8 cellular contexts compared by ENCODE assay signal in genomic region chr10:115129752-115130151, GRCh38. TPM values are rescaled to one million over a fixed set of nuclear protein-coding genes. Genes with fewer than 3 reads are reported as not detected.
A peak's percentile ranks its signal among the peaks of the same experiment; 100 is the strongest.
DNase-seq lines count a peak whose midpoint lies in the region; ATAC-seq and TF ChIP-seq lines count a peak whose summit lies in the region.

No MANE protein-coding gene starts in this region.

- peaks cover 5% of the 10 kb centered on the region for H3F3A ChIP-seq in SK-N-SH (replicated peaks; ENCODE audit: insufficient read depth)

- H3K36me3 ChIP-seq in HEK293 (ENCODE audit: control insufficient read depth in 2 of 2, insufficient read depth in 1 of 2, low read length in 2 of 2) (no peaks in the 10 kb centered on the region; a peak in 1 of 3 replicates), SK-N-SH (replicated peaks in 1 of 2; ENCODE audit: control insufficient read depth in 1 of 2, insufficient read depth in 2 of 2, low read length in 1 of 2) (no peaks in the 10 kb centered on the region)

- CTCF ChIA-PET in HEK293 (lab: Yijun Ruan, JAX) = interaction anchor here (0.6 to 4.9 kb wide), 19 partner anchors 10 to 843 kb away, joined by 3 to 87 read pairs (median 4); no protein-coding TSS in a partner anchor
- CTCF ChIA-PET in SK-N-SH (lab: Yijun Ruan, JAX) = interaction anchor here (0.7 to 13.9 kb wide), 27 partner anchors 10 to 825 kb away, joined by 3 to 235 read pairs (median 4); partner anchors contain the start of genes FHIP2A and TRUB1

- no peak overlapping the region for H3K27ac ChIP-seq in HEK293 (ENCODE audit: extremely low read depth, low read depth, low read length)
- H3K27ac ChIP-seq in SK-N-SH (ENCODE audit: low read depth in 2 of 2, low read length in 1 of 2) = no peak overlapping the region

- no peaks in the 10 kb centered on the region for H3K27me3 ChIP-seq in SK-N-SH (ENCODE audit: insufficient read depth)

- H3K4me2 ChIP-seq in SK-N-SH = no peak overlapping the region

- no peaks in the 10 kb centered on the region for H3K9me2 ChIP-seq in SK-N-SH

- H3K4me3 ChIP-seq in HEK293 (ENCODE audit: low read depth, low read length) (no peak overlapping the region), SK-N-SH (ENCODE audit: low read depth in 2 of 2, low read length in 1 of 2) (no peak overlapping the region)

- H2AFZ ChIP-seq in SK-N-SH (ENCODE audit: low read depth) = no peak overlapping the region

- TF ChIP-seq CTCF in HEK293 (tag by site-specific recombination; IDR thresholded peaks at IDR 0.05) (no peak), SK-N-SH (IDR thresholded peaks at IDR 0.05) (peak; percentile 64)

- peak; percentile 71 for TF ChIP-seq RAD21 in SK-N-SH (IDR thresholded peaks at IDR 0.05; ENCODE audit: low read length)

- H3K9me3 ChIP-seq in HEK293 (ENCODE audit: control insufficient read depth, insufficient read depth, low read depth, low read length) = no peaks in the 10 kb centered on the region
- H3K9me3 ChIP-seq in SK-N-SH = no peaks in the 10 kb centered on the region

- POLR2A ChIA-PET in HEK293 (lab: Yijun Ruan, JAX) (no interaction called here), SK-N-SH (lab: Yijun Ruan, JAX) (interaction anchor here (1.0 kb wide), 1 partner anchor 192 kb away, joined by 3 read pairs; the partner anchor contains the start of gene TRUB1)

- no peak for TF ChIP-seq EP300 in SK-N-SH (IDR thresholded peaks at IDR 0.05; ENCODE audit: borderline replicate concordance in 1 of 2, low read depth in 1 of 2, low read length in 1 of 2)

- H4K20me1 ChIP-seq in SK-N-SH (ENCODE audit: insufficient read depth) = no peaks in the 10 kb centered on the region

- H3K79me2 ChIP-seq in SK-N-SH (ENCODE audit: insufficient read depth) = no peaks in the 10 kb centered on the region

- H3K9ac ChIP-seq in SK-N-SH = no peak overlapping the region

- no peaks in the 10 kb centered on the region for H3K4me1 ChIP-seq in HEK293 (ENCODE audit: control insufficient read depth, insufficient read depth, low read length)
- no peaks in the 10 kb centered on the region for H3K4me1 ChIP-seq in SK-N-SH (ENCODE audit: control insufficient read depth in 1 of 2, insufficient read depth in 2 of 2, low read depth in 1 of 2, low read length in 1 of 2)

- ATAC-seq in HG02588 (IDR thresholded peaks at IDR 0.05; ENCODE audit: unreplicated experiment) (no peak), HG02678 (IDR thresholded peaks at IDR 0.05; ENCODE audit: unreplicated experiment) (no peak), GM19324 (IDR thresholded peaks at IDR 0.05; ENCODE audit: low FRiP score, unreplicated experiment) (no peak)

- peak; percentile 68 for DNase-seq in DMS114 treated with DMSO at 0.1 percent for 48 hours (lab: John Stamatoyannopoulos, UW; ENCODE audit: unreplicated experiment)
- peak; percentile 13 for DNase-seq in SK-N-SH
- DNase-seq in iris pigment epithelial cell (ENCODE audit: low read depth) = peak; percentile 43
- DNase-seq in activated CD4-positive, alpha-beta T cell treated with anti-CD3 and anti-CD28 coated beads for 4 hours = no peak

TF ChIP-seq in HEK293, 187 proteins besides CTCF, POLR2A, EP300 and RAD21:
- TF ChIP-seq MYNN (tag by site-specific recombination; IDR thresholded peaks at IDR 0.05; ENCODE audit: borderline replicate concordance) (no peak), ZNF362 (tag by site-specific recombination; IDR thresholded peaks at IDR 0.05) (no peak), KLF8 (tag by site-specific recombination; IDR thresholded peaks at IDR 0.05) (no peak), ZNF114 (tag by site-specific recombination; IDR thresholded peaks at IDR 0.05) (no peak), ZNF654 (tag by site-specific recombination; IDR thresholded peaks at IDR 0.05; ENCODE audit: low read depth) (peak; percentile 59)

TF ChIP-seq in SK-N-SH, 30 proteins besides CTCF, POLR2A, EP300 and RAD21:
- TF ChIP-seq PBX3 (IDR thresholded peaks at IDR 0.05) = no peak
- TF ChIP-seq FOSL2 (IDR thresholded peaks at IDR 0.05; ENCODE audit: borderline replicate concordance, low read depth) = no peak
- no peak for TF ChIP-seq CHD2 (IDR thresholded peaks at IDR 0.05; ENCODE audit: low read length, partially characterized antibody)
- TF ChIP-seq SMC3 (IDR thresholded peaks at IDR 0.05; ENCODE audit: low read depth, low read length) = peak; percentile 40; the same call in 1 of the 2 replicates
- no peak for TF ChIP-seq TEAD4 (IDR thresholded peaks at IDR 0.05; ENCODE audit: borderline replicate concordance, insufficient read depth)
- TF ChIP-seq FOXM1 (IDR thresholded peaks at IDR 0.05; ENCODE audit: low read depth) = no peak

RNA-seq across cellular contexts. Expression of gene ATRNL1, which starts 36.6 kb away (rescaled TPM):
- polyA plus RNA-seq in SK-N-SH (2012; rRNA removed) = 0.44 and 0.67 TPM in 2 replicates
- polyA plus RNA-seq in SK-N-SH (2012; cell fraction: cytosol; rRNA removed) = 1.0 and 1.2 TPM in 2 replicates
- polyA plus RNA-seq in SK-N-SH (2012; cell fraction: nucleus; rRNA removed) = 0.33 and 0.35 TPM in 2 replicates

Comparison
In these comparisons a context has a peak if more than half of its experiments do, and no peak if none do; other contexts are left out.
1. DNase-seq: peak in DMS114 treated with DMSO at 0.1 percent for 48 hours (single experiment), SK-N-SH (single experiment) and iris pigment epithelial cell (single experiment); none in activated CD4-positive, alpha-beta T cell treated with anti-CD3 and anti-CD28 coated beads for 4 hours (0 of 2).